ENCODE assay signal across 1 cellular context in genomic region chr14:23469127-23469905, GRCh38.
TF ChIP-seq lines count a peak whose summit lies in the region.

Gene NGDN, plus strand, starts transcription at chr14:23469703. Its CDS starts 13 bp downstream, at chr14:23469716.

TF ChIP-seq in K562, 482 proteins besides CTCF, POLR2A, EP300 and RAD21 (continued from another document and continues in another):
- peak; percentile 97 for TF ChIP-seq ZHX1 (conservative IDR thresholded peaks at IDR 0.05; ENCODE audit: low read length)
- peak; percentile 78 for TF ChIP-seq FOXM1 (IDR thresholded peaks at IDR 0.05; ENCODE audit: low read depth)
- TF ChIP-seq FOXM1 (CRISPR knock-in tag; IDR thresholded peaks at IDR 0.05; ENCODE audit: low read depth): no peak
- TF ChIP-seq KAT2B (IDR thresholded peaks at IDR 0.05; ENCODE audit: low read depth, low read length): no peak
- no peak for TF ChIP-seq EZH2 (IDR thresholded peaks at IDR 0.05; ENCODE audit: borderline replicate concordance, low read depth, low read length)
- no peak for TF ChIP-seq ARID4B (CRISPR knock-in tag; IDR thresholded peaks at IDR 0.05)
- TF ChIP-seq RBM14 (IDR thresholded peaks at IDR 0.05; ENCODE audit: borderline replicate concordance, insufficient read depth, low read depth, low read length): no peak
- peak; percentile 79 for TF ChIP-seq SUPT5H (IDR thresholded peaks at IDR 0.05)
- TF ChIP-seq PPARD (CRISPR knock-in tag; IDR thresholded peaks at IDR 0.05): no peak
- TF ChIP-seq, protein P1, sequence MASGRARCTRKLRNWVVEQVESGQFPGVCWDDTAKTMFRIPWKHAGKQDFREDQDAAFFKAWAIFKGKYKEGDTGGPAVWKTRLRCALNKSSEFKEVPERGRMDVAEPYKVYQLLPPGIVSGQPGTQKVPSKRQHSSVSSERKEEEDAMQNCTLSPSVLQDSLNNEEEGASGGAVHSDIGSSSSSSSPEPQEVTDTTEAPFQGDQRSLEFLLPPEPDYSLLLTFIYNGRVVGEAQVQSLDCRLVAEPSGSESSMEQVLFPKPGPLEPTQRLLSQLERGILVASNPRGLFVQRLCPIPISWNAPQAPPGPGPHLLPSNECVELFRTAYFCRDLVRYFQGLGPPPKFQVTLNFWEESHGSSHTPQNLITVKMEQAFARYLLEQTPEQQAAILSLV (tag; IDR thresholded peaks at IDR 0.05): no peak
- TF ChIP-seq DMBX1 (CRISPR knock-in tag; IDR thresholded peaks at IDR 0.05; ENCODE audit: borderline replicate concordance): no peak
- no peak for TF ChIP-seq BDP1 (IDR thresholded peaks at IDR 0.05; ENCODE audit: insufficient read depth, insufficient read length)
- no peak for TF ChIP-seq MAFG (tag; conservative IDR thresholded peaks at IDR 0.05)
- TF ChIP-seq CCAR2 (IDR thresholded peaks at IDR 0.05; ENCODE audit: low read depth, low read length): no peak
- no peak for TF ChIP-seq MIER1 (IDR thresholded peaks at IDR 0.05; ENCODE audit: low read depth)
- peak; percentile 93 for TF ChIP-seq GABPB1 (CRISPR knock-in tag; IDR thresholded peaks at IDR 0.05)
- TF ChIP-seq SREBF1 (IDR thresholded peaks at IDR 0.05; ENCODE audit: borderline replicate concordance, low read depth, low read length): no peak
- TF ChIP-seq CBX1 (IDR thresholded peaks at IDR 0.05; ENCODE audit: low read depth): peak; percentile 92; the same call in 1 of the 2 replicates
- no peak for TF ChIP-seq RBM17 (IDR thresholded peaks at IDR 0.05; ENCODE audit: borderline replicate concordance, low read depth, low read length)
- peak in 1 of 2 experiments; percentile 25; a peak in 1 of 4 replicates for TF ChIP-seq TRIM24 (IDR thresholded peaks at IDR 0.05)
- TF ChIP-seq, protein P2, sequence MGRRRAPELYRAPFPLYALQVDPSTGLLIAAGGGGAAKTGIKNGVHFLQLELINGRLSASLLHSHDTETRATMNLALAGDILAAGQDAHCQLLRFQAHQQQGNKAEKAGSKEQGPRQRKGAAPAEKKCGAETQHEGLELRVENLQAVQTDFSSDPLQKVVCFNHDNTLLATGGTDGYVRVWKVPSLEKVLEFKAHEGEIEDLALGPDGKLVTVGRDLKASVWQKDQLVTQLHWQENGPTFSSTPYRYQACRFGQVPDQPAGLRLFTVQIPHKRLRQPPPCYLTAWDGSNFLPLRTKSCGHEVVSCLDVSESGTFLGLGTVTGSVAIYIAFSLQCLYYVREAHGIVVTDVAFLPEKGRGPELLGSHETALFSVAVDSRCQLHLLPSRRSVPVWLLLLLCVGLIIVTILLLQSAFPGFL (CRISPR knock-in tag; IDR thresholded peaks at IDR 0.05): no peak
- no peak for TF ChIP-seq ZNF12 (CRISPR knock-in tag; IDR thresholded peaks at IDR 0.05)
- TF ChIP-seq SMAD2 (IDR thresholded peaks at IDR 0.05; ENCODE audit: low read depth, low read length): no peak
- peak; percentile 73 for TF ChIP-seq E2F8 (IDR thresholded peaks at IDR 0.05; ENCODE audit: low read depth, partially characterized antibody)
- no peak for TF ChIP-seq PRDM10 (IDR thresholded peaks at IDR 0.05; ENCODE audit: partially characterized antibody)
- peak; percentile 89 for TF ChIP-seq NFYB (IDR thresholded peaks at IDR 0.05; ENCODE audit: extremely low read depth, insufficient read length)
- TF ChIP-seq, protein P3, sequence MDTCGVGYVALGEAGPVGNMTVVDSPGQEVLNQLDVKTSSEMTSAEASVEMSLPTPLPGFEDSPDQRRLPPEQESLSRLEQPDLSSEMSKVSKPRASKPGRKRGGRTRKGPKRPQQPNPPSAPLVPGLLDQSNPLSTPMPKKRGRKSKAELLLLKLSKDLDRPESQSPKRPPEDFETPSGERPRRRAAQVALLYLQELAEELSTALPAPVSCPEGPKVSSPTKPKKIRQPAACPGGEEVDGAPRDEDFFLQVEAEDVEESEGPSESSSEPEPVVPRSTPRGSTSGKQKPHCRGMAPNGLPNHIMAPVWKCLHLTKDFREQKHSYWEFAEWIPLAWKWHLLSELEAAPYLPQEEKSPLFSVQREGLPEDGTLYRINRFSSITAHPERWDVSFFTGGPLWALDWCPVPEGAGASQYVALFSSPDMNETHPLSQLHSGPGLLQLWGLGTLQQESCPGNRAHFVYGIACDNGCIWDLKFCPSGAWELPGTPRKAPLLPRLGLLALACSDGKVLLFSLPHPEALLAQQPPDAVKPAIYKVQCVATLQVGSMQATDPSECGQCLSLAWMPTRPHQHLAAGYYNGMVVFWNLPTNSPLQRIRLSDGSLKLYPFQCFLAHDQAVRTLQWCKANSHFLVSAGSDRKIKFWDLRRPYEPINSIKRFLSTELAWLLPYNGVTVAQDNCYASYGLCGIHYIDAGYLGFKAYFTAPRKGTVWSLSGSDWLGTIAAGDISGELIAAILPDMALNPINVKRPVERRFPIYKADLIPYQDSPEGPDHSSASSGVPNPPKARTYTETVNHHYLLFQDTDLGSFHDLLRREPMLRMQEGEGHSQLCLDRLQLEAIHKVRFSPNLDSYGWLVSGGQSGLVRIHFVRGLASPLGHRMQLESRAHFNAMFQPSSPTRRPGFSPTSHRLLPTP (IDR thresholded peaks at IDR 0.05; ENCODE audit: borderline replicate concordance, extremely low read depth, insufficient read length): no peak
- peak; percentile 77 for TF ChIP-seq ZNF384 (IDR thresholded peaks at IDR 0.05; ENCODE audit: low read depth, low read length)
- no peak for TF ChIP-seq RUNX1 (IDR thresholded peaks at IDR 0.05; ENCODE audit: low read depth)
- TF ChIP-seq HMGN3 (IDR thresholded peaks at IDR 0.05; ENCODE audit: borderline replicate concordance, extremely low read depth, insufficient read length, low read depth, low read length): no peak
- TF ChIP-seq TCF15 (CRISPR knock-in tag; IDR thresholded peaks at IDR 0.05): no peak
- no peak for TF ChIP-seq ESRRA (IDR thresholded peaks at IDR 0.05; ENCODE audit: borderline replicate concordance, low read depth)
- no peak for TF ChIP-seq SOX6 (IDR thresholded peaks at IDR 0.05)
- no peak for TF ChIP-seq MCM3 (IDR thresholded peaks at IDR 0.05)
- TF ChIP-seq KLF6 (CRISPR knock-in tag; IDR thresholded peaks at IDR 0.05; ENCODE audit: borderline replicate concordance): no peak
- TF ChIP-seq SP1 (CRISPR knock-in tag; IDR thresholded peaks at IDR 0.05): peak; percentile 22; the same call in 1 of the 2 replicates
- TF ChIP-seq, protein P4, sequence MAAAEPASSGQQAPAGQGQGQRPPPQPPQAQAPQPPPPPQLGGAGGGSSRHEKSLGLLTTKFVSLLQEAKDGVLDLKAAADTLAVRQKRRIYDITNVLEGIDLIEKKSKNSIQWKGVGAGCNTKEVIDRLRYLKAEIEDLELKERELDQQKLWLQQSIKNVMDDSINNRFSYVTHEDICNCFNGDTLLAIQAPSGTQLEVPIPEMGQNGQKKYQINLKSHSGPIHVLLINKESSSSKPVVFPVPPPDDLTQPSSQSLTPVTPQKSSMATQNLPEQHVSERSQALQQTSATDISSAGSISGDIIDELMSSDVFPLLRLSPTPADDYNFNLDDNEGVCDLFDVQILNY (CRISPR knock-in tag; IDR thresholded peaks at IDR 0.05): no peak
- TF ChIP-seq ZNF785 (CRISPR knock-in tag; IDR thresholded peaks at IDR 0.05): no peak
- no peak for TF ChIP-seq ILF3 (IDR thresholded peaks at IDR 0.05; ENCODE audit: borderline replicate concordance)
- TF ChIP-seq, protein P5, sequence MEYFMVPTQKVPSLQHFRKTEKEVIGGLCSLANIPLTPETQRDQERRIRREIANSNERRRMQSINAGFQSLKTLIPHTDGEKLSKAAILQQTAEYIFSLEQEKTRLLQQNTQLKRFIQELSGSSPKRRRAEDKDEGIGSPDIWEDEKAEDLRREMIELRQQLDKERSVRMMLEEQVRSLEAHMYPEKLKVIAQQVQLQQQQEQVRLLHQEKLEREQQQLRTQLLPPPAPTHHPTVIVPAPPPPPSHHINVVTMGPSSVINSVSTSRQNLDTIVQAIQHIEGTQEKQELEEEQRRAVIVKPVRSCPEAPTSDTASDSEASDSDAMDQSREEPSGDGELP (CRISPR knock-in tag; IDR thresholded peaks at IDR 0.05; ENCODE audit: borderline replicate concordance): no peak
- peak; percentile 70 for TF ChIP-seq CHD2 (IDR thresholded peaks at IDR 0.05; ENCODE audit: low read depth, low read length)
- no peak for TF ChIP-seq ZNF75A (CRISPR knock-in tag; IDR thresholded peaks at IDR 0.05)
